18 cellular contexts compared by ENCODE assay signal in genomic region chr3:44108481-44108880, GRCh38.
A peak's percentile ranks its signal among the peaks of the same experiment; 100 is the strongest.
DNase-seq lines count a peak whose midpoint lies in the region; TF ChIP-seq lines count a peak whose summit lies in the region.
"Had no signal": no experiment of that assay in that cellular context is flagged by ENCODE, and none has a peak within 500 bp of the region (broad histone marks: within the 10 kb centered on the region; RNA-seq: fewer than 3 reads in every experiment).

No MANE protein-coding gene starts in this region.

- WGBS in esophagus muscularis mucosa = 91% methylated on average over 3 of the region's 3 CpGs

- H3K27me3 ChIP-seq in esophagus muscularis mucosa = peaks cover 0 to 14% (median 0%) of the 10 kb centered on the region in 4 donors

- no peak for TF ChIP-seq EP300 in esophagus muscularis mucosa (IDR thresholded peaks at IDR 0.05)

- H3K4me3 ChIP-seq in esophagus muscularis mucosa = no peak overlapping the region

- no peak for TF ChIP-seq POLR2A in esophagus muscularis mucosa (IDR thresholded peaks at IDR 0.05; ENCODE audit: low read depth)

- TF ChIP-seq CTCF in VCaP (conservative IDR thresholded peaks at IDR 0.05) (no peak), esophagus muscularis mucosa (IDR thresholded peaks at IDR 0.05) (no peak)

- H3K9me3 ChIP-seq in esophagus muscularis mucosa = no peaks in the 10 kb centered on the region

- intact Hi-C loops in esophagus muscularis mucosa (cut with DNase I) = no loop called here

- H3K27ac ChIP-seq in VCaP (peak overlapping the region; percentile 70; the same call in 1 of the 2 replicates), esophagus muscularis mucosa (replicated peaks in 1 of 4) (no peak overlapping the region)
- H3K27ac ChIP-seq: 22Rv1 had no signal

- H3K4me1 ChIP-seq in esophagus muscularis mucosa = peaks cover 0 to 13% (median 9%) of the 10 kb centered on the region in 4 donors

- DNase-seq in Ammon's horn (ENCODE audit: low spot score) = peak; percentile 67
- peak; percentile 62 for DNase-seq in esophagus muscularis mucosa (ENCODE audit: extremely low spot score)
- DNase-seq in superior temporal gyrus (ENCODE audit: extremely low spot score) = peak; percentile 37
- DNase-seq in NCI-H2227 (lab: John Stamatoyannopoulos, UW; ENCODE audit: unreplicated experiment) = no peak
- DNase-seq in stimulated activated CD4-positive, alpha-beta T cell treated with anti-CD3 and anti-CD28 coated beads, Interleukin-4, amount 100 ng/mL, for 24 hours = no peak
- DNase-seq in hippocampal formation (lab: John Stamatoyannopoulos, UW) = no peak
- no peak for DNase-seq in DMS153 (lab: John Stamatoyannopoulos, UW)
- DNase-seq: ACHN; AML-193; C1 segment of cervical spinal cord; Calu3; CD4-positive, alpha-beta memory T cell; COR-L47; DND-41; GOT3; HCEC 1CT had no signal

- no peaks in the 10 kb centered on the region for H3K36me3 ChIP-seq in esophagus muscularis mucosa

Comparison
In these comparisons a context has a peak if more than half of its experiments do, and no peak if none do; other contexts are left out.
1. DNase-seq: peak in Ammon's horn (single experiment), esophagus muscularis mucosa (single experiment) and superior temporal gyrus (single experiment); none in NCI-H2227 (single experiment), stimulated activated CD4-positive, alpha-beta T cell treated with anti-CD3 and anti-CD28 coated beads, Interleukin-4, amount 100 ng/mL, for 24 hours (single experiment), hippocampal formation (0 of 2) and DMS153 (single experiment).